ENCODE assay signal across 19 cellular contexts in the genomic region with DNA sequence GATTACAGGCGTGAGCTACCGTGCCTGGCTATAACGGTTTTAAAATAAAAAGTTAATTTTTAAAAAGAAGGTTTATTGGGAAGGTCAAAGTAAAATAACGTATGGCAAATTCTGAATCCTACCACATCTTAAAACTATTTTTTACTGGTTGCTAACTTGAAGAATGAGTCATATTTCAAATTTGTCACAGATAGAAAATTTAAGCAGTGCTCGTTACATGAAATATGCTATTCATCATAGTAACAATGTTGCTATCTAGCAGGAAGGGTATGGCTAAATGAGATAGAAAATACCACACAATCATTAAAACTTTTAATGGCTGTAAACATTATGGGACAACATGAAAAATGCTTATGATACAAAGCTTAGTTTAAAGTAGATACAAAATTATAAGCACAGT.
"Had no signal": no experiment of that assay in that cellular context is flagged by ENCODE, and none has a peak within 500 bp of the region (broad histone marks: within the 10 kb centered on the region; RNA-seq: fewer than 3 reads in every experiment).

No MANE protein-coding gene starts in this region.

- H3K4me1 Mint-ChIP-seq: memory B cell, natural killer cell, neural crest cell had no signal

- H3K27ac Mint-ChIP-seq: memory B cell, mesothelial cell of epicardium, natural killer cell had no signal

- H3K27ac ChIP-seq: heart left ventricle, left ventricle myocardium inferior, lower lobe of right lung, ovary, right atrium auricular region, sigmoid colon had no signal

- H3K36me3 ChIP-seq: heart left ventricle, left ventricle myocardium inferior, lower lobe of right lung, ovary, right atrium auricular region, sigmoid colon had no signal

- H3K4me3 ChIP-seq: heart left ventricle, left ventricle myocardium inferior, lower lobe of right lung, ovary, right atrium auricular region, sigmoid colon had no signal

- H3K27me3 ChIP-seq: heart left ventricle, ovary, right atrium auricular region, sigmoid colon had no signal

- H3K4me3 Mint-ChIP-seq: memory B cell, mesothelial cell of epicardium, natural killer cell, neural crest cell had no signal

- H3K27me3 Mint-ChIP-seq: memory B cell had no signal

- H3K4me1 ChIP-seq: heart left ventricle, left ventricle myocardium inferior, right atrium auricular region, sigmoid colon had no signal

- DNase-seq: dermis blood vessel endothelial cell; erythroblast; foreskin melanocyte; heart left ventricle; kidney; left cardiac atrium; left ventricle myocardium inferior; lower lobe of right lung; natural killer cell; ovary; sigmoid colon; small intestine; stimulated activated CD4-positive, alpha-beta T cell treated with anti-CD3 and anti-CD28 coated beads, Interleukin-12 subunit alpha, Interleukin-12 subunit beta, amount 100 ng/mL, for 4 hours; stimulated activated naive CD4-positive, alpha-beta T cell treated with Interleukin-2 at 50 U/mL for 16 hours; trophoblast cell had no signal

- ATAC-seq: heart left ventricle, left cardiac atrium, lower lobe of right lung, natural killer cell had no signal

- H3K36me3 Mint-ChIP-seq: memory B cell, mesothelial cell of epicardium, natural killer cell had no signal

- H3K9me3 Mint-ChIP-seq: mesothelial cell of epicardium, natural killer cell, neural crest cell had no signal

- H3K9me3 ChIP-seq: heart left ventricle, left ventricle myocardium inferior, lower lobe of right lung, ovary, right atrium auricular region, sigmoid colon had no signal
